In the genomic region with DNA sequence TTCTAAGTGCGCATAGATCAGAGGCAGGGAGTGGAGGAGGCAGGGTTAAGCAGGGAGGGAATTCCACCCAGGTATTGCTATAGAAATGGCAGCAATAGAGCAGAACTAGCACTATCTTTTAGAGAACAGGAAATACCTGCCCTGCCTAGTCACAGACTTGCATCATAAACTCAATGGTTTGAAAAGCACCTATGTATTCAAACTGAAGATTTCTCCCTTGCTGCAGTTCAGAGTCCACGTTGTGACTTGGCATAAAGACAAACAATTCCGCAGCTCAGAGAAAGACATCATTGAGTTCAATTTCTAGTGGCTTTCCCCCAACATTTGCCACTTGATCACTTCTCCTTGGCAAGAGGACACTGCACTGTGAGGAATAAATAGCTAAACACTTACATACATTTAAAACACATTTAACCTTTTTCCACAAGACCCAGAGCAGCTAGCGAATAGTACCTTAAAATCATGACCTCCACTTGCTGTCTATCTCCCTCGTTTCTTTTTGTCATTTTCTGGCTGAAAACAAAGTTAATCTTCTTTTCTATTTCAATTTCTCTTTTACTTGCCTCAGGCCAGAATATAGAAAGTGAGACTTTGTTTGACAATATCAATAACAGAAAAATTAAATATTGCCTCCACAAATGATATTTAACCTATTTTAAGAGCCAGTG, we compare ENCODE assay signal across 1 cellular context.
TF ChIP-seq lines count a peak whose summit lies in the region.

No MANE protein-coding gene starts in this region.

TF ChIP-seq in HepG2, 621 proteins besides CTCF, POLR2A, EP300 and RAD21 (continued from another document and continues in another):
- TF ChIP-seq, protein P1, sequence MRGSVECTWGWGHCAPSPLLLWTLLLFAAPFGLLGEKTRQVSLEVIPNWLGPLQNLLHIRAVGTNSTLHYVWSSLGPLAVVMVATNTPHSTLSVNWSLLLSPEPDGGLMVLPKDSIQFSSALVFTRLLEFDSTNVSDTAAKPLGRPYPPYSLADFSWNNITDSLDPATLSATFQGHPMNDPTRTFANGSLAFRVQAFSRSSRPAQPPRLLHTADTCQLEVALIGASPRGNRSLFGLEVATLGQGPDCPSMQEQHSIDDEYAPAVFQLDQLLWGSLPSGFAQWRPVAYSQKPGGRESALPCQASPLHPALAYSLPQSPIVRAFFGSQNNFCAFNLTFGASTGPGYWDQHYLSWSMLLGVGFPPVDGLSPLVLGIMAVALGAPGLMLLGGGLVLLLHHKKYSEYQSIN (CRISPR knock-in tag; IDR thresholded peaks at IDR 0.05; ENCODE audit: borderline replicate concordance), result no peak
- TF ChIP-seq TEAD3 (CRISPR knock-in tag; optimal IDR thresholded peaks at IDR 0.05; ENCODE audit: borderline replicate concordance), result peak; percentile 99
- TF ChIP-seq HNRNPLL (IDR thresholded peaks at IDR 0.05; ENCODE audit: low read depth, low read length, poor library complexity, severe bottlenecking), result no peak
- TF ChIP-seq, protein P2, sequence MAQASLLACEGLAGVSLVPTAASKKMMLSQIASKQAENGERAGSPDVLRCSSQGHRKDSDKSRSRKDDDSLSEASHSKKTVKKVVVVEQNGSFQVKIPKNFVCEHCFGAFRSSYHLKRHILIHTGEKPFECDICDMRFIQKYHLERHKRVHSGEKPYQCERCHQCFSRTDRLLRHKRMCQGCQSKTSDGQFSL (CRISPR knock-in tag; IDR thresholded peaks at IDR 0.05), result no peak
- no peak for TF ChIP-seq FOXA1 (IDR thresholded peaks at IDR 0.05)
- peak; percentile 55; the same call in 1 of the 2 replicates for TF ChIP-seq FOXA1 (CRISPR knock-in tag; IDR thresholded peaks at IDR 0.05)
- TF ChIP-seq, protein P3, sequence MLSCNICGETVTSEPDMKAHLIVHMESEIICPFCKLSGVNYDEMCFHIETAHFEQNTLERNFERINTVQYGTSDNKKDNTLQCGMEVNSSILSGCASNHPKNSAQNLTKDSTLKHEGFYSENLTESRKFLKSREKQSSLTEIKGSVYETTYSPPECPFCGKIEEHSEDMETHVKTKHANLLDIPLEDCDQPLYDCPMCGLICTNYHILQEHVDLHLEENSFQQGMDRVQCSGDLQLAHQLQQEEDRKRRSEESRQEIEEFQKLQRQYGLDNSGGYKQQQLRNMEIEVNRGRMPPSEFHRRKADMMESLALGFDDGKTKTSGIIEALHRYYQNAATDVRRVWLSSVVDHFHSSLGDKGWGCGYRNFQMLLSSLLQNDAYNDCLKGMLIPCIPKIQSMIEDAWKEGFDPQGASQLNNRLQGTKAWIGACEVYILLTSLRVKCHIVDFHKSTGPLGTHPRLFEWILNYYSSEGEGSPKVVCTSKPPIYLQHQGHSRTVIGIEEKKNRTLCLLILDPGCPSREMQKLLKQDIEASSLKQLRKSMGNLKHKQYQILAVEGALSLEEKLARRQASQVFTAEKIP (CRISPR knock-in tag; IDR thresholded peaks at IDR 0.05; ENCODE audit: borderline replicate concordance), result no peak
- TF ChIP-seq FOXK1 (CRISPR knock-in tag; IDR thresholded peaks at IDR 0.05; ENCODE audit: borderline replicate concordance, low read depth), result peak; percentile 66; the same call in 1 of the 2 replicates
- TF ChIP-seq ZNF776 (CRISPR knock-in tag; IDR thresholded peaks at IDR 0.05), result no peak
- no peak for TF ChIP-seq SMAD1 (CRISPR knock-in tag; IDR thresholded peaks at IDR 0.05; ENCODE audit: borderline replicate concordance, low read depth)
- peak; percentile 64 for TF ChIP-seq ERF (CRISPR knock-in tag; IDR thresholded peaks at IDR 0.05)
- TF ChIP-seq ZNF558 (CRISPR knock-in tag; IDR thresholded peaks at IDR 0.05; ENCODE audit: borderline replicate concordance), result no peak
- TF ChIP-seq, protein P4, sequence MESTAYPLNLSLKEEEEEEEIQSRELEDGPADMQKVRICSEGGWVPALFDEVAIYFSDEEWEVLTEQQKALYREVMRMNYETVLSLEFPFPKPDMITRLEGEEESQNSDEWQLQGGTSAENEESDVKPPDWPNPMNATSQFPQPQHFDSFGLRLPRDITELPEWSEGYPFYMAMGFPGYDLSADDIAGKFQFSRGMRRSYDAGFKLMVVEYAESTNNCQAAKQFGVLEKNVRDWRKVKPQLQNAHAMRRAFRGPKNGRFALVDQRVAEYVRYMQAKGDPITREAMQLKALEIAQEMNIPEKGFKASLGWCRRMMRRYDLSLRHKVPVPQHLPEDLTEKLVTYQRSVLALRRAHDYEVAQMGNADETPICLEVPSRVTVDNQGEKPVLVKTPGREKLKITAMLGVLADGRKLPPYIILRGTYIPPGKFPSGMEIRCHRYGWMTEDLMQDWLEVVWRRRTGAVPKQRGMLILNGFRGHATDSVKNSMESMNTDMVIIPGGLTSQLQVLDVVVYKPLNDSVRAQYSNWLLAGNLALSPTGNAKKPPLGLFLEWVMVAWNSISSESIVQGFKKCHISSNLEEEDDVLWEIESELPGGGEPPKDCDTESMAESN (CRISPR knock-in tag; conservative IDR thresholded peaks at IDR 0.05), result no peak; the same call in 1 of the 2 replicates
- peak; percentile 63; the same call in 1 of the 2 replicates for TF ChIP-seq MBD4 (IDR thresholded peaks at IDR 0.05; ENCODE audit: borderline replicate concordance, low read length)
- TF ChIP-seq, protein P5, sequence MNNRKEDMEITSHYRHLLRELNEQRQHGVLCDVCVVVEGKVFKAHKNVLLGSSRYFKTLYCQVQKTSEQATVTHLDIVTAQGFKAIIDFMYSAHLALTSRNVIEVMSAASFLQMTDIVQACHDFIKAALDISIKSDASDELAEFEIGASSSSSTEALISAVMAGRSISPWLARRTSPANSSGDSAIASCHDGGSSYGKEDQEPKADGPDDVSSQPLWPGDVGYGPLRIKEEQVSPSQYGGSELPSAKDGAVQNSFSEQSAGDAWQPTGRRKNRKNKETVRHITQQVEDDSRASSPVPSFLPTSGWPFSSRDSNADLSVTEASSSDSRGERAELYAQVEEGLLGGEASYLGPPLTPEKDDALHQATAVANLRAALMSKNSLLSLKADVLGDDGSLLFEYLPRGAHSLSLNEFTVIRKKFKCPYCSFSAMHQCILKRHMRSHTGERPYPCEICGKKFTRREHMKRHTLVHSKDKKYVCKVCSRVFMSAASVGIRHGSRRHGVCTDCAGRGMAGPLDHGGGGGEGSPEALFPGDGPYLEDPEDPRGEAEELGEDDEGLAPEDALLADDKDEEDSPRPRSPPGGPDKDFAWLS (CRISPR knock-in tag; IDR thresholded peaks at IDR 0.05; ENCODE audit: borderline replicate concordance), result no peak
- TF ChIP-seq, protein P6, sequence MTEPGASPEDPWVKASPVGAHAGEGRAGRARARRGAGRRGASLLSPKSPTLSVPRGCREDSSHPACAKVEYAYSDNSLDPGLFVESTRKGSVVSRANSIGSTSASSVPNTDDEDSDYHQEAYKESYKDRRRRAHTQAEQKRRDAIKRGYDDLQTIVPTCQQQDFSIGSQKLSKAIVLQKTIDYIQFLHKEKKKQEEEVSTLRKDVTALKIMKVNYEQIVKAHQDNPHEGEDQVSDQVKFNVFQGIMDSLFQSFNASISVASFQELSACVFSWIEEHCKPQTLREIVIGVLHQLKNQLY (CRISPR knock-in tag; IDR thresholded peaks at IDR 0.05), result peak; percentile 42; the same call in 1 of the 2 replicates
- TF ChIP-seq, protein P7, sequence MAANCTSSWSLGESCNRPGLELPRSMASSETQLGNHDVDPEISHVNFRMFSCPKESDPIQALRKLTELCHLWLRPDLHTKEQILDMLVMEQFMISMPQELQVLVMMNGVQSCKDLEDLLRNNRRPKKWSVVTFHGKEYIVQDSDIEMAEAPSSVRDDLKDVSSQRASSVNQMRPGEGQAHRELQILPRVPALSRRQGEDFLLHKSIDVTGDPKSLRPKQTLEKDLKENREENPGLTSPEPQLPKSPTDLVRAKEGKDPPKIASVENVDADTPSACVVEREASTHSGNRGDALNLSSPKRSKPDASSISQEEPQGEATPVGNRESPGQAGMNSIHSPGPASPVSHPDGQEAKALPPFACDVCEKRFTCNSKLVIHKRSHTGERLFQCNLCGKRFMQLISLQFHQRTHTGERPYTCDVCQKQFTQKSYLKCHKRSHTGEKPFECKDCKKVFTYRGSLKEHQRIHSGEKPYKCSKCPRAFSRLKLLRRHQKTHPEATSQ (CRISPR knock-in tag; IDR thresholded peaks at IDR 0.05; ENCODE audit: borderline replicate concordance), result no peak
- TF ChIP-seq, protein P8, sequence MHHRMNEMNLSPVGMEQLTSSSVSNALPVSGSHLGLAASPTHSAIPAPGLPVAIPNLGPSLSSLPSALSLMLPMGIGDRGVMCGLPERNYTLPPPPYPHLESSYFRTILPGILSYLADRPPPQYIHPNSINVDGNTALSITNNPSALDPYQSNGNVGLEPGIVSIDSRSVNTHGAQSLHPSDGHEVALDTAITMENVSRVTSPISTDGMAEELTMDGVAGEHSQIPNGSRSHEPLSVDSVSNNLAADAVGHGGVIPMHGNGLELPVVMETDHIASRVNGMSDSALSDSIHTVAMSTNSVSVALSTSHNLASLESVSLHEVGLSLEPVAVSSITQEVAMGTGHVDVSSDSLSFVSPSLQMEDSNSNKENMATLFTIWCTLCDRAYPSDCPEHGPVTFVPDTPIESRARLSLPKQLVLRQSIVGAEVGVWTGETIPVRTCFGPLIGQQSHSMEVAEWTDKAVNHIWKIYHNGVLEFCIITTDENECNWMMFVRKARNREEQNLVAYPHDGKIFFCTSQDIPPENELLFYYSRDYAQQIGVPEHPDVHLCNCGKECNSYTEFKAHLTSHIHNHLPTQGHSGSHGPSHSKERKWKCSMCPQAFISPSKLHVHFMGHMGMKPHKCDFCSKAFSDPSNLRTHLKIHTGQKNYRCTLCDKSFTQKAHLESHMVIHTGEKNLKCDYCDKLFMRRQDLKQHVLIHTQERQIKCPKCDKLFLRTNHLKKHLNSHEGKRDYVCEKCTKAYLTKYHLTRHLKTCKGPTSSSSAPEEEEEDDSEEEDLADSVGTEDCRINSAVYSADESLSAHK (CRISPR knock-in tag; IDR thresholded peaks at IDR 0.05; ENCODE audit: borderline replicate concordance), result no peak
- no peak for TF ChIP-seq ZFP36L2 (CRISPR knock-in tag; IDR thresholded peaks at IDR 0.05)
- peak; percentile 79; the same call in 1 of the 2 replicates for TF ChIP-seq NFIC (IDR thresholded peaks at IDR 0.05; ENCODE audit: low read length)
- TF ChIP-seq ZFP41 (CRISPR knock-in tag; IDR thresholded peaks at IDR 0.05; ENCODE audit: borderline replicate concordance), result no peak
- TF ChIP-seq, protein P9, sequence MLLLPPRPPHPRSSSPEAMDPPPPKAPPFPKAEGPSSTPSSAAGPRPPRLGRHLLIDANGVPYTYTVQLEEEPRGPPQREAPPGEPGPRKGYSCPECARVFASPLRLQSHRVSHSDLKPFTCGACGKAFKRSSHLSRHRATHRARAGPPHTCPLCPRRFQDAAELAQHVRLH (CRISPR knock-in tag; IDR thresholded peaks at IDR 0.05; ENCODE audit: borderline replicate concordance, low read depth), result peak; percentile 69; the same call in 1 of the 2 replicates
- TF ChIP-seq ZNF629 (CRISPR knock-in tag; conservative IDR thresholded peaks at IDR 0.05), result no peak
- TF ChIP-seq, protein P10, sequence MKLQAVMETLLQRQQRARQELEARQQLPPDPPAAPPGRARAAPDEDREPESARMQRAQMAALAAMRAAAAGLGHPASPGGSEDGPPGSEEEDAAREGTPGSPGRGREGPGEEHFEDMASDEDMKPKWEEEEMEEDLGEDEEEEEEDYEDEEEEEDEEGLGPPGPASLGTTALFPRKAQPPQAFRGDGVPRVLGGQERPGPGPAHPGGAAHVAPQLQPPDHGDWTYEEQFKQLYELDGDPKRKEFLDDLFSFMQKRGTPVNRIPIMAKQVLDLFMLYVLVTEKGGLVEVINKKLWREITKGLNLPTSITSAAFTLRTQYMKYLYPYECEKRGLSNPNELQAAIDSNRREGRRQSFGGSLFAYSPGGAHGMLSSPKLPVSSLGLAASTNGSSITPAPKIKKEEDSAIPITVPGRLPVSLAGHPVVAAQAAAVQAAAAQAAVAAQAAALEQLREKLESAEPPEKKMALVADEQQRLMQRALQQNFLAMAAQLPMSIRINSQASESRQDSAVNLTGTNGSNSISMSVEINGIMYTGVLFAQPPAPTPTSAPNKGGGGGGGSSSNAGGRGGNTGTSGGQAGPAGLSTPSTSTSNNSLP (IDR thresholded peaks at IDR 0.05; ENCODE audit: low read depth, low read length), result peak; percentile 15; the same call in 1 of the 2 replicates
- no peak for TF ChIP-seq MEIS1 (CRISPR knock-in tag; IDR thresholded peaks at IDR 0.05; ENCODE audit: borderline replicate concordance)
- TF ChIP-seq HMGA1 (CRISPR knock-in tag; conservative IDR thresholded peaks at IDR 0.05), result no peak
- TF ChIP-seq, protein P11, sequence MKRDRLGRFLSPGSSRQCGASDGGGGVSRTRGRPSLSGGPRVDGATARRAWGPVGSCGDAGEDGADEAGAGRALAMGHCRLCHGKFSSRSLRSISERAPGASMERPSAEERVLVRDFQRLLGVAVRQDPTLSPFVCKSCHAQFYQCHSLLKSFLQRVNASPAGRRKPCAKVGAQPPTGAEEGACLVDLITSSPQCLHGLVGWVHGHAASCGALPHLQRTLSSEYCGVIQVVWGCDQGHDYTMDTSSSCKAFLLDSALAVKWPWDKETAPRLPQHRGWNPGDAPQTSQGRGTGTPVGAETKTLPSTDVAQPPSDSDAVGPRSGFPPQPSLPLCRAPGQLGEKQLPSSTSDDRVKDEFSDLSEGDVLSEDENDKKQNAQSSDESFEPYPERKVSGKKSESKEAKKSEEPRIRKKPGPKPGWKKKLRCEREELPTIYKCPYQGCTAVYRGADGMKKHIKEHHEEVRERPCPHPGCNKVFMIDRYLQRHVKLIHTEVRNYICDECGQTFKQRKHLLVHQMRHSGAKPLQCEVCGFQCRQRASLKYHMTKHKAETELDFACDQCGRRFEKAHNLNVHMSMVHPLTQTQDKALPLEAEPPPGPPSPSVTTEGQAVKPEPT (CRISPR knock-in tag; IDR thresholded peaks at IDR 0.05; ENCODE audit: low read depth), result no peak
- TF ChIP-seq, protein P12, sequence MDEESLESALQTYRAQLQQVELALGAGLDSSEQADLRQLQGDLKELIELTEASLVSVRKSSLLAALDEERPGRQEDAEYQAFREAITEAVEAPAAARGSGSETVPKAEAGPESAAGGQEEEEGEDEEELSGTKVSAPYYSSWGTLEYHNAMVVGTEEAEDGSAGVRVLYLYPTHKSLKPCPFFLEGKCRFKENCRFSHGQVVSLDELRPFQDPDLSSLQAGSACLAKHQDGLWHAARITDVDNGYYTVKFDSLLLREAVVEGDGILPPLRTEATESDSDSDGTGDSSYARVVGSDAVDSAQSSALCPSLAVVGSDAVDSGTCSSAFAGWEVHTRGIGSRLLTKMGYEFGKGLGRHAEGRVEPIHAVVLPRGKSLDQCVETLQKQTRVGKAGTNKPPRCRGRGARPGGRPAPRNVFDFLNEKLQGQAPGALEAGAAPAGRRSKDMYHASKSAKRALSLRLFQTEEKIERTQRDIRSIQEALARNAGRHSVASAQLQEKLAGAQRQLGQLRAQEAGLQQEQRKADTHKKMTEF (CRISPR knock-in tag; IDR thresholded peaks at IDR 0.05), result peak; percentile 95
- TF ChIP-seq RARG (CRISPR knock-in tag; IDR thresholded peaks at IDR 0.05; ENCODE audit: low read depth), result no peak
- no peak for TF ChIP-seq ZNF589 (CRISPR knock-in tag; conservative IDR thresholded peaks at IDR 0.05)
- TF ChIP-seq ZNF160 (CRISPR knock-in tag; IDR thresholded peaks at IDR 0.05), result no peak
- no peak for TF ChIP-seq NFE2L1 (CRISPR knock-in tag; IDR thresholded peaks at IDR 0.05; ENCODE audit: borderline replicate concordance)
- TF ChIP-seq HMG20A (CRISPR knock-in tag; IDR thresholded peaks at IDR 0.05; ENCODE audit: borderline replicate concordance), result peak; percentile 92
